In the genomic region with DNA sequence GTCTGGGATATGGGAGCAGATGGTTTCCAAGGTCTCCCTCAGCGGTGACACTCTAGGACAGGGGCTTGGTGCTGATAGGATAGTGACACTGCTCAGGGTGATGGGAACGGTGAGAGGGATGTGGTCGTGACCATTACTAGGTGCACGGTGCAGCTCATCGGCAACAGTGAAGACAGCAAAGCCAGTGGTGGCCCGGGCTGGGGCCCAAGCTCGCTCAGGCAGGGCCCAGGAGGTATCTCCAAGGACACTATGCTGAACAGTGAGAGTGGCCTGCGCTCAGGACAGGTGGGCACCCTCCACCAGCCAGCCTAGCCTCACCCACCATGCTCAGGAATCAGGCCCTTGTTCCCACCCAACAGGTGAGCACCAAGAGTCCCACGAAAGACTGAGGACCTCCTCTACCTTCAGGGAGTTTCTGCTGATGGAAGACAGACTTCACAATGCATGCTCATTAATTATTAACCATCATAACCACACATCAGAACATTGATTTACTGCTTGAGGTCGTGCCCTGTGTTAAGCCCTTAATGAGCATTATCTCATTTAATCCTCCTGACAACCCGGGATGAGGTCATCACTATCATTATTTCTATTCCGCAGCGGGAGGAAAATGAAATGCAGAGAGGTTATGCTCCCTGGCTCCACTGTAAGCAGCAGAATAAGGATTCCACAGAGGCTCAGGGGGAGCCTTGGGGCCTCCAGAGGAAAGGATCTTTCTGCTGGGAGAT, we compare ENCODE assay signal across 8 cellular contexts.
DNase-seq lines count a peak whose midpoint lies in the region; ATAC-seq and TF ChIP-seq lines count a peak whose summit lies in the region.

No MANE protein-coding gene starts in this region.

- no peak overlapping the region for H2AFZ ChIP-seq in SK-N-SH (ENCODE audit: low read depth)
- H2AFZ ChIP-seq in fibroblast of lung (ENCODE audit: low read length) = no peak overlapping the region

- TF ChIP-seq RAD21 in SK-N-SH (IDR thresholded peaks at IDR 0.05; ENCODE audit: low read length) = no peak

- H3F3A ChIP-seq in SK-N-SH (replicated peaks; ENCODE audit: insufficient read depth) = peaks cover 30% of the 10 kb centered on the region

- H3K9me3 Mint-ChIP-seq in stimulated activated naive CD8-positive, alpha-beta T cell treated with anti-CD3 and anti-CD28 coated beads, Interleukin-15, Interleukin-2, amounts not matched to agents 100 ng/mL and 50 ng/mL, for 24 hours = no peaks in the 10 kb centered on the region
- H3K9me3 Mint-ChIP-seq in CD4-positive, alpha-beta memory T cell = no peaks in the 10 kb centered on the region

- peaks cover 39 to 42% of the 10 kb centered on the region in 2 experiments for H3K4me1 ChIP-seq in SK-N-SH (ENCODE audit: control insufficient read depth in 1 of 2, insufficient read depth in 2 of 2, low read depth in 1 of 2, low read length in 1 of 2)
- H3K4me1 ChIP-seq in fibroblast of lung (ENCODE audit: control insufficient read depth, extremely low read depth, insufficient read depth, low read length) = peaks cover 35% of the 10 kb centered on the region
- H3K4me1 ChIP-seq in CD4-positive, alpha-beta memory T cell (ENCODE audit: insufficient read depth, low read length) = peaks cover 67% of the 10 kb centered on the region
- peaks cover 0 to 22% (median 14%) of the 10 kb centered on the region in 4 donors for H3K4me1 ChIP-seq in esophagus muscularis mucosa

- CTCF ChIA-PET in SK-N-SH (lab: Yijun Ruan, JAX) = interaction anchor here (1.2 kb wide), 1 partner anchor 395 kb away, joined by 3 read pairs; no protein-coding TSS in a partner anchor
- CTCF ChIA-PET in CD4-positive, alpha-beta memory T cell (lab: Charles Lee; ENCODE audit: partially characterized antibody) = interaction anchor here (1.5 to 5.0 kb wide), 4 partner anchors 11 to 1026 kb away, joined by 3 to 36 read pairs (median 10); no protein-coding TSS in a partner anchor

- H3K27ac Mint-ChIP-seq in stimulated activated naive CD8-positive, alpha-beta T cell treated with anti-CD3 and anti-CD28 coated beads, Interleukin-15, Interleukin-2, amounts not matched to agents 100 ng/mL and 50 ng/mL, for 24 hours = peak overlapping the region; percentile 33
- H3K27ac Mint-ChIP-seq in CD4-positive, alpha-beta memory T cell = peak overlapping the region in 3 of 7 donors; percentile 43 to 78 (median 76)

- H3K4me3 Mint-ChIP-seq in stimulated activated naive CD8-positive, alpha-beta T cell treated with anti-CD3 and anti-CD28 coated beads, Interleukin-15, Interleukin-2, amounts not matched to agents 100 ng/mL and 50 ng/mL, for 24 hours = peak overlapping the region; percentile 65
- peak overlapping the region in 1 of 8 donors; percentile 71 for H3K4me3 Mint-ChIP-seq in CD4-positive, alpha-beta memory T cell

- H3K9me3 ChIP-seq in SK-N-SH = no peaks in the 10 kb centered on the region
- H3K9me3 ChIP-seq in fibroblast of lung (ENCODE audit: control insufficient read depth, insufficient read depth, low read depth, low read length) = no peaks in the 10 kb centered on the region
- no peaks in the 10 kb centered on the region for H3K9me3 ChIP-seq in CD4-positive, alpha-beta memory T cell (ENCODE audit: control insufficient read depth in 1 of 2, low read length in 2 of 2)
- no peaks in the 10 kb centered on the region for H3K9me3 ChIP-seq in esophagus muscularis mucosa

- POLR2A ChIA-PET in SK-N-SH (lab: Yijun Ruan, JAX) = no interaction called here
- POLR2A ChIA-PET in CD4-positive, alpha-beta memory T cell (lab: Charles Lee; ENCODE audit: partially characterized antibody) = interaction anchor here (0.6 to 5.3 kb wide), 10 partner anchors 10 to 1028 kb away, joined by 3 to 54 read pairs (median 17); a partner anchor contains a TSS

- TF ChIP-seq EP300 in SK-N-SH (IDR thresholded peaks at IDR 0.05; ENCODE audit: borderline replicate concordance in 1 of 2, low read depth in 1 of 2, low read length in 1 of 2) (no peak), esophagus muscularis mucosa (IDR thresholded peaks at IDR 0.05) (no peak)

- no peak for DNase-seq in stimulated activated naive CD8-positive, alpha-beta T cell treated with anti-CD3 and anti-CD28 coated beads, Interleukin-15, Interleukin-2, amounts not matched to agents 100 U/mL and 50 U/mL, for 24 hours
- DNase-seq in SK-N-SH (no peak), fibroblast of lung (ENCODE audit: low read depth in 2 of 2) (peak in 1 of 2 donors; percentile 62), NCI-H2029 treated with DMSO at 0.1 percent for 48 hours (lab: John Stamatoyannopoulos, UW) (no peak), esophagus muscularis mucosa (ENCODE audit: extremely low spot score) (no peak), GM03348 (ENCODE audit: low spot score) (no peak)
- DNase-seq in CD4-positive, alpha-beta memory T cell = no peak

- H3K36me3 ChIP-seq in SK-N-SH (replicated peaks in 1 of 2; ENCODE audit: control insufficient read depth in 1 of 2, insufficient read depth in 2 of 2, low read length in 1 of 2) (no peaks in the 10 kb centered on the region), fibroblast of lung (ENCODE audit: control insufficient read depth, insufficient read depth, low read length) (no peaks in the 10 kb centered on the region), esophagus muscularis mucosa (no peaks in the 10 kb centered on the region)
- no peaks in the 10 kb centered on the region for H3K36me3 ChIP-seq in CD4-positive, alpha-beta memory T cell (ENCODE audit: insufficient read depth, low read length)

- H3K4me1 Mint-ChIP-seq in stimulated activated naive CD8-positive, alpha-beta T cell treated with anti-CD3 and anti-CD28 coated beads, Interleukin-15, Interleukin-2, amounts not matched to agents 100 ng/mL and 50 ng/mL, for 24 hours (ENCODE audit: low read depth) = peaks cover 64% of the 10 kb centered on the region
- peaks cover 53 to 80% (median 64%) of the 10 kb centered on the region in 4 donors for H3K4me1 Mint-ChIP-seq in CD4-positive, alpha-beta memory T cell

- H4K20me1 ChIP-seq in SK-N-SH (ENCODE audit: insufficient read depth) (no peaks in the 10 kb centered on the region), fibroblast of lung (ENCODE audit: control insufficient read depth, extremely low read depth, insufficient read depth, low read length) (no peaks in the 10 kb centered on the region)

- peak overlapping the region; percentile 79 to 83 for H3K27ac ChIP-seq in SK-N-SH (ENCODE audit: low read depth in 2 of 2, low read length in 1 of 2)
- peak overlapping the region; percentile 16 for H3K27ac ChIP-seq in fibroblast of lung (ENCODE audit: insufficient read depth, low read length)
- H3K27ac ChIP-seq in CD4-positive, alpha-beta memory T cell (ENCODE audit: low read depth, low read length) = no peak overlapping the region
- no peak overlapping the region for H3K27ac ChIP-seq in esophagus muscularis mucosa (replicated peaks in 1 of 4)

- peak overlapping the region; percentile 29; the same call in 1 of the 2 replicates for H3K9ac ChIP-seq in SK-N-SH
- H3K9ac ChIP-seq in fibroblast of lung (ENCODE audit: insufficient read depth, low read length) = no peak overlapping the region

- 85% methylated on average over 12 of the region's 13 CpGs for WGBS in SK-N-SH (ENCODE audit: low lambda C conversion rate)
- 85% methylated on average over 9 of the region's 13 CpGs for WGBS in esophagus muscularis mucosa

- H3K36me3 Mint-ChIP-seq in stimulated activated naive CD8-positive, alpha-beta T cell treated with anti-CD3 and anti-CD28 coated beads, Interleukin-15, Interleukin-2, amounts not matched to agents 100 ng/mL and 50 ng/mL, for 24 hours (ENCODE audit: low read depth) = no peaks in the 10 kb centered on the region
- no peaks in the 10 kb centered on the region for H3K36me3 Mint-ChIP-seq in CD4-positive, alpha-beta memory T cell

- TF ChIP-seq POLR2A in esophagus muscularis mucosa (IDR thresholded peaks at IDR 0.05; ENCODE audit: low read depth) = no peak

- intact Hi-C loops in CD4-positive, alpha-beta memory T cell (cut with micrococcal nuclease) = loop anchor here (2.0 kb wide), 2 partner anchors 19 to 1025 kb away; no protein-coding TSS in a partner anchor
- intact Hi-C loops in esophagus muscularis mucosa (cut with DNase I) = no loop called here

- H3K9me2 ChIP-seq in SK-N-SH = no peaks in the 10 kb centered on the region

- H3K4me3 ChIP-seq in SK-N-SH (ENCODE audit: low read depth in 2 of 2, low read length in 1 of 2) (no peak overlapping the region), fibroblast of lung (replicated peaks in 1 of 4; ENCODE audit: control extremely low read depth in 1 of 4, insufficient read depth in 1 of 4, low read depth in 3 of 4, low read length in 4 of 4) (no peak overlapping the region), esophagus muscularis mucosa (no peak overlapping the region)
- no peak overlapping the region for H3K4me3 ChIP-seq in CD4-positive, alpha-beta memory T cell (ENCODE audit: low read length in 2 of 2)

- TF ChIP-seq CTCF in SK-N-SH (IDR thresholded peaks at IDR 0.05) (no peak), fibroblast of lung (conservative IDR thresholded peaks at IDR 0.05 in 1 of 2, IDR thresholded peaks at IDR 0.05 in 1 of 2; ENCODE audit: low read depth in 1 of 2, low read length in 2 of 2) (no peak), esophagus muscularis mucosa (IDR thresholded peaks at IDR 0.05) (no peak)

- ATAC-seq in stimulated activated naive CD8-positive, alpha-beta T cell treated with anti-CD3 and anti-CD28 coated beads, Interleukin-15, Interleukin-2, amounts not matched to agents 100 U/mL and 50 U/mL, for 24 hours = no peak

- peaks cover 51% of the 10 kb centered on the region for H3K27me3 Mint-ChIP-seq in stimulated activated naive CD8-positive, alpha-beta T cell treated with anti-CD3 and anti-CD28 coated beads, Interleukin-15, Interleukin-2, amounts not matched to agents 100 ng/mL and 50 ng/mL, for 24 hours
- no peaks in the 10 kb centered on the region for H3K27me3 Mint-ChIP-seq in CD4-positive, alpha-beta memory T cell

- H3K27me3 ChIP-seq in SK-N-SH (ENCODE audit: insufficient read depth) (no peaks in the 10 kb centered on the region), fibroblast of lung (ENCODE audit: control insufficient read depth, insufficient read depth, low read length) (no peaks in the 10 kb centered on the region), esophagus muscularis mucosa (no peaks in the 10 kb centered on the region)
- H3K27me3 ChIP-seq in CD4-positive, alpha-beta memory T cell (ENCODE audit: insufficient read depth, low read length) = no peaks in the 10 kb centered on the region

- H3K4me2 ChIP-seq in SK-N-SH (peak overlapping the region; percentile 34), fibroblast of lung (ENCODE audit: extremely low read depth, insufficient read depth, low read length) (peak overlapping the region; percentile 61)

- H3K79me2 ChIP-seq in SK-N-SH (ENCODE audit: insufficient read depth) = no peaks in the 10 kb centered on the region
- no peaks in the 10 kb centered on the region for H3K79me2 ChIP-seq in fibroblast of lung (ENCODE audit: control insufficient read depth, insufficient read depth, low read length)

TF ChIP-seq in SK-N-SH, 30 proteins besides CTCF, POLR2A, EP300 and RAD21:
- no peak for TF ChIP-seq FOXM1 (IDR thresholded peaks at IDR 0.05; ENCODE audit: low read depth)
- TF ChIP-seq MEF2A (IDR thresholded peaks at IDR 0.05; ENCODE audit: borderline replicate concordance, low read depth) = no peak

Comparison
In these comparisons a context has a peak if more than half of its experiments do, and no peak if none do; other contexts are left out.
1. H3K27ac ChIP-seq: peak in SK-N-SH (2 of 2) and fibroblast of lung (single experiment); none in CD4-positive, alpha-beta memory T cell (single experiment) and esophagus muscularis mucosa (0 of 4).